Comparison of ENCODE assay signal across 1 cellular context in genomic region chr1:43271186-43272118, GRCh38.
TF ChIP-seq lines count a peak whose summit lies in the region.

No MANE protein-coding gene starts in this region.

TF ChIP-seq in K562, 482 proteins besides CTCF, POLR2A, EP300 and RAD21:
- TF ChIP-seq ZNF830 (CRISPR knock-in tag; IDR thresholded peaks at IDR 0.05) (no peak), ETV6 (IDR thresholded peaks at IDR 0.05; ENCODE audit: borderline replicate concordance in 1 of 2, low read depth in 2 of 2, low read length in 1 of 2) (no peak), ETV6 (CRISPR knock-in tag; IDR thresholded peaks at IDR 0.05; ENCODE audit: borderline replicate concordance) (no peak), ZNF592 (IDR thresholded peaks at IDR 0.05) (no peak), ZNF695 (CRISPR knock-in tag; IDR thresholded peaks at IDR 0.05) (no peak), CEBPG (CRISPR knock-in tag; IDR thresholded peaks at IDR 0.05) (peak; percentile 35; the same call in 1 of the 2 replicates), CEBPG (tag; conservative IDR thresholded peaks at IDR 0.05 in 1 of 2, IDR thresholded peaks at IDR 0.05 in 1 of 2) (no peak), ZNF41 (CRISPR knock-in tag; conservative IDR thresholded peaks at IDR 0.05) (no peak)
- TF ChIP-seq, protein P1, sequence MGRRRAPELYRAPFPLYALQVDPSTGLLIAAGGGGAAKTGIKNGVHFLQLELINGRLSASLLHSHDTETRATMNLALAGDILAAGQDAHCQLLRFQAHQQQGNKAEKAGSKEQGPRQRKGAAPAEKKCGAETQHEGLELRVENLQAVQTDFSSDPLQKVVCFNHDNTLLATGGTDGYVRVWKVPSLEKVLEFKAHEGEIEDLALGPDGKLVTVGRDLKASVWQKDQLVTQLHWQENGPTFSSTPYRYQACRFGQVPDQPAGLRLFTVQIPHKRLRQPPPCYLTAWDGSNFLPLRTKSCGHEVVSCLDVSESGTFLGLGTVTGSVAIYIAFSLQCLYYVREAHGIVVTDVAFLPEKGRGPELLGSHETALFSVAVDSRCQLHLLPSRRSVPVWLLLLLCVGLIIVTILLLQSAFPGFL (CRISPR knock-in tag; IDR thresholded peaks at IDR 0.05): no peak
- TF ChIP-seq, protein P2, sequence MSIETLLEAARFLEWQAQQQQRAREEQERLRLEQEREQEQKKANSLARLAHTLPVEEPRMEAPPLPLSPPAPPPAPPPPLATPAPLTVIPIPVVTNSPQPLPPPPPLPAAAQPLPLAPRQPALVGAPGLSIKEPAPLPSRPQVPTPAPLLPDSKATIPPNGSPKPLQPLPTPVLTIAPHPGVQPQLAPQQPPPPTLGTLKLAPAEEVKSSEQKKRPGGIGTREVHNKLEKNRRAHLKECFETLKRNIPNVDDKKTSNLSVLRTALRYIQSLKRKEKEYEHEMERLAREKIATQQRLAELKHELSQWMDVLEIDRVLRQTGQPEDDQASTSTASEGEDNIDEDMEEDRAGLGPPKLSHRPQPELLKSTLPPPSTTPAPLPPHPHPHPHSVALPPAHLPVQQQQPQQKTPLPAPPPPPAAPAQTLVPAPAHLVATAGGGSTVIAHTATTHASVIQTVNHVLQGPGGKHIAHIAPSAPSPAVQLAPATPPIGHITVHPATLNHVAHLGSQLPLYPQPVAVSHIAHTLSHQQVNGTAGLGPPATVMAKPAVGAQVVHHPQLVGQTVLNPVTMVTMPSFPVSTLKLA (conservative IDR thresholded peaks at IDR 0.05): no peak
- TF ChIP-seq, protein P3, sequence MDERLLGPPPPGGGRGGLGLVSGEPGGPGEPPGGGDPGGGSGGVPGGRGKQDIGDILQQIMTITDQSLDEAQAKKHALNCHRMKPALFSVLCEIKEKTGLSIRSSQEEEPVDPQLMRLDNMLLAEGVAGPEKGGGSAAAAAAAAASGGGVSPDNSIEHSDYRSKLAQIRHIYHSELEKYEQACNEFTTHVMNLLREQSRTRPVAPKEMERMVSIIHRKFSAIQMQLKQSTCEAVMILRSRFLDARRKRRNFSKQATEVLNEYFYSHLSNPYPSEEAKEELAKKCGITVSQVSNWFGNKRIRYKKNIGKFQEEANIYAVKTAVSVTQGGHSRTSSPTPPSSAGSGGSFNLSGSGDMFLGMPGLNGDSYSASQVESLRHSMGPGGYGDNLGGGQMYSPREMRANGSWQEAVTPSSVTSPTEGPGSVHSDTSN (CRISPR knock-in tag; IDR thresholded peaks at IDR 0.05; ENCODE audit: low read depth): no peak
- TF ChIP-seq, protein P3 (tag; conservative IDR thresholded peaks at IDR 0.05; ENCODE audit: low read depth): no peak
- TF ChIP-seq, protein P4, sequence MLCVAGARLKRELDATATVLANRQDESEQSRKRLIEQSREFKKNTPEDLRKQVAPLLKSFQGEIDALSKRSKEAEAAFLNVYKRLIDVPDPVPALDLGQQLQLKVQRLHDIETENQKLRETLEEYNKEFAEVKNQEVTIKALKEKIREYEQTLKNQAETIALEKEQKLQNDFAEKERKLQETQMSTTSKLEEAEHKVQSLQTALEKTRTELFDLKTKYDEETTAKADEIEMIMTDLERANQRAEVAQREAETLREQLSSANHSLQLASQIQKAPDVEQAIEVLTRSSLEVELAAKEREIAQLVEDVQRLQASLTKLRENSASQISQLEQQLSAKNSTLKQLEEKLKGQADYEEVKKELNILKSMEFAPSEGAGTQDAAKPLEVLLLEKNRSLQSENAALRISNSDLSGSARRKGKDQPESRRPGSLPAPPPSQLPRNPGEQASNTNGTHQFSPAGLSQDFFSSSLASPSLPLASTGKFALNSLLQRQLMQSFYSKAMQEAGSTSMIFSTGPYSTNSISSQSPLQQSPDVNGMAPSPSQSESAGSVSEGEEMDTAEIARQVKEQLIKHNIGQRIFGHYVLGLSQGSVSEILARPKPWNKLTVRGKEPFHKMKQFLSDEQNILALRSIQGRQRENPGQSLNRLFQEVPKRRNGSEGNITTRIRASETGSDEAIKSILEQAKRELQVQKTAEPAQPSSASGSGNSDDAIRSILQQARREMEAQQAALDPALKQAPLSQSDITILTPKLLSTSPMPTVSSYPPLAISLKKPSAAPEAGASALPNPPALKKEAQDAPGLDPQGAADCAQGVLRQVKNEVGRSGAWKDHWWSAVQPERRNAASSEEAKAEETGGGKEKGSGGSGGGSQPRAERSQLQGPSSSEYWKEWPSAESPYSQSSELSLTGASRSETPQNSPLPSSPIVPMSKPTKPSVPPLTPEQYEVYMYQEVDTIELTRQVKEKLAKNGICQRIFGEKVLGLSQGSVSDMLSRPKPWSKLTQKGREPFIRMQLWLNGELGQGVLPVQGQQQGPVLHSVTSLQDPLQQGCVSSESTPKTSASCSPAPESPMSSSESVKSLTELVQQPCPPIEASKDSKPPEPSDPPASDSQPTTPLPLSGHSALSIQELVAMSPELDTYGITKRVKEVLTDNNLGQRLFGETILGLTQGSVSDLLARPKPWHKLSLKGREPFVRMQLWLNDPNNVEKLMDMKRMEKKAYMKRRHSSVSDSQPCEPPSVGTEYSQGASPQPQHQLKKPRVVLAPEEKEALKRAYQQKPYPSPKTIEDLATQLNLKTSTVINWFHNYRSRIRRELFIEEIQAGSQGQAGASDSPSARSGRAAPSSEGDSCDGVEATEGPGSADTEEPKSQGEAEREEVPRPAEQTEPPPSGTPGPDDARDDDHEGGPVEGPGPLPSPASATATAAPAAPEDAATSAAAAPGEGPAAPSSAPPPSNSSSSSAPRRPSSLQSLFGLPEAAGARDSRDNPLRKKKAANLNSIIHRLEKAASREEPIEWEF (CRISPR knock-in tag; IDR thresholded peaks at IDR 0.05): no peak
- TF ChIP-seq, protein P5, sequence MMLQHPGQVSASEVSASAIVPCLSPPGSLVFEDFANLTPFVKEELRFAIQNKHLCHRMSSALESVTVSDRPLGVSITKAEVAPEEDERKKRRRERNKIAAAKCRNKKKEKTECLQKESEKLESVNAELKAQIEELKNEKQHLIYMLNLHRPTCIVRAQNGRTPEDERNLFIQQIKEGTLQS (IDR thresholded peaks at IDR 0.05): 0 out of 2 replicates have a peak, but pooled peaks have one; percentile 7
- TF ChIP-seq, protein P5 (CRISPR knock-in tag; conservative IDR thresholded peaks at IDR 0.05): no peak
